In the genomic region with DNA sequence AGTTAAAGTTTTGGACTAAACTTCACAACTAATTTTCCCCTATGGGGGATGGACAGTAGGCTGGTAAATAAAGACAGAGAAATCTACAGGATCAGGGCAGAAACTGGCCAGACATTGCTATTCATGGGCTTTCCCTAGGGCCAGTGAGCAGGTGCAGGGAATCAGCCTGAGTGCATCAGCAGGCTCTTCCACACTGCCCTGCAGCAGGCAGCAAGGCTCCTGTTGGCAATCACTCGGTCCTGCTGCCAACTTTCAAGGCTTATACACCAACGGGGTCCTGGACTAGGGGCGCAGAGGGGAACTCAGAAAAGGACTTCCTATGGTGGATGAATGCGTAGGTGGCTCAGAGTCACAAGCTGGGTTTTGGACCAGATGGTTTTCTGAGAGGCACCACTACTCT, we compare ENCODE assay signal across 1 cellular context.
TF ChIP-seq lines count a peak whose summit lies in the region.

No MANE protein-coding gene starts in this region.

TF ChIP-seq in HepG2, 621 proteins besides CTCF, POLR2A, EP300 and RAD21 (continued from another document):
- TF ChIP-seq, protein P1, sequence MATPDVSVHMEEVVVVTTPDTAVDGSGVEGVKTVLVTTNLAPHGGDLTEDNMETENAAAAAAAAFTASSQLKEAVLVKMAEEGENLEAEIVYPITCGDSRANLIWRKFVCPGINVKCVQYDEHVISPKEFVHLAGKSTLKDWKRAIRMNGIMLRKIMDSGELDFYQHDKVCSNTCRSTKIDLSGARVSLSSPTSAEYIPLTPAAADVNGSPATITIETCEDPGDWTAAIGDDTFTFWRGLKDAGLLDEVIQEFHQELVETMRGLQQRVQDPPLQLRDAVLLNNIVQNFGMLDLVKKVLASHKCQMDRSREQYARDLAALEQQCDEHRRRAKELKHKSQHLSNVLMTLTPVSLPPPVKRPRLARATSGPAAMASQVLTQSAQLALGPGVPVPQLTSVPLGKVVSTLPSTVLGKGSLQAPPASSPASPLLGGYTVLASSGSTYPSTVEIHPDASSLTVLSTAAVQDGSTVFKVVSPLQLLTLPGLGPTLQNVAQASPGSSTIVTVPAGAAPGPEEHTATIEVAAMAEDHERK (CRISPR knock-in tag; IDR thresholded peaks at IDR 0.05; ENCODE audit: low read depth): no peak
